ENCODE assay signal across 8 cellular contexts in the genomic region with DNA sequence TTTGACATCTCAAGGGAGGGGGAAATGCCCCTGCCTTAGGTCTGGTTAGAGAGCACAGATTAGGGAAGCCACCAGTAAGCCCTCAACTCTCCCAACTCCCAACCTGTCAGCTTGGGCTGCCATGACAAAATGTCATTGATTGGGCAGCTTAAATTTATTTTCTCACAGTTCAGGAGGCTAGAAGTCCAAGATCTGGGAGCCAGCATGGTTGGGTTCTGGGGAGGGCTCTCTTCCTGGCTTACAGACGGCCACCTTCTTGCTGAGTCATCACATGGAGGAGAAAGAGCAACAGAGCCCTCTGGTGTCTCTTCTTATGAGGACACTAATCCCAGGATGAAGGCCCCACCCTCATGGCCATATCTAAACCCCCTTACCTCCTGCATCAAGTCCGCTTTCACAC. TPM values are rescaled to one million over a fixed set of nuclear protein-coding genes. Genes with fewer than 3 reads are reported as not detected.
DNase-seq lines count a peak whose midpoint lies in the region; TF ChIP-seq lines count a peak whose summit lies in the region.

No MANE protein-coding gene starts in this region.

- DNase-seq in NCI-H345 (lab: John Stamatoyannopoulos, UW) (peak; percentile 75), iPS DF 6.9 (ENCODE audit: low read depth, low spot score) (peak; percentile 67), tibial artery (no peak), AG08395 (ENCODE audit: low spot score) (no peak), NCI-H2081 (lab: John Stamatoyannopoulos, UW) (no peak)
- peak; percentile 61 for DNase-seq in activated T-helper 1 cell treated with anti-CD3 and anti-CD28 coated beads, Interleukin-12 subunit alpha, Interleukin-12 subunit beta, Interleukin-2, Interleukin-4 antibody, amounts not matched to agents 30 ng/mL and 10 ng/mL and 1 ng/mL, durations not matched to agents 14 hours and 24 hours and 36 hours (ENCODE audit: low spot score)

- H3K4me3 Mint-ChIP-seq in activated T-helper 1 cell treated with anti-CD3 and anti-CD28 coated beads, Interleukin-12 subunit alpha, Interleukin-12 subunit beta, Interleukin-2, Interleukin-4 antibody, amounts not matched to agents 30 ng/mL and 10 ng/mL and 1 ng/mL, durations not matched to agents 14 hours and 24 hours and 36 hours = no peak overlapping the region

- peaks cover 49% of the 10 kb centered on the region for H3K4me1 Mint-ChIP-seq in activated T-helper 1 cell treated with anti-CD3 and anti-CD28 coated beads, Interleukin-12 subunit alpha, Interleukin-12 subunit beta, Interleukin-2, Interleukin-4 antibody, amounts not matched to agents 30 ng/mL and 10 ng/mL and 1 ng/mL, durations not matched to agents 14 hours and 24 hours and 36 hours (ENCODE audit: low read depth)

- no peak overlapping the region for H3K27ac ChIP-seq in 22Rv1
- H3K27ac ChIP-seq in iPS DF 6.9 (ENCODE audit: low read length) = no peak overlapping the region
- H3K27ac ChIP-seq in tibial artery = no peak overlapping the region

- H3K9me3 ChIP-seq in iPS DF 6.9 (ENCODE audit: control insufficient read depth, insufficient read depth, low read length) (no peaks in the 10 kb centered on the region), tibial artery (peaks cover 0 to 6% (median 6%) of the 10 kb centered on the region in 3 donors)

- H3K4me3 ChIP-seq in iPS DF 6.9 (ENCODE audit: low read length) (no peak overlapping the region), tibial artery (no peak overlapping the region)

- no peaks in the 10 kb centered on the region for H3K9me3 Mint-ChIP-seq in activated T-helper 1 cell treated with anti-CD3 and anti-CD28 coated beads, Interleukin-12 subunit alpha, Interleukin-12 subunit beta, Interleukin-2, Interleukin-4 antibody, amounts not matched to agents 30 ng/mL and 10 ng/mL and 1 ng/mL, durations not matched to agents 14 hours and 24 hours and 36 hours

- TF ChIP-seq CTCF in 22Rv1 (IDR thresholded peaks at IDR 0.05) = peak; percentile 8; the same call in 1 of the 2 replicates
- TF ChIP-seq CTCF in GM12873 (IDR thresholded peaks at IDR 0.05; ENCODE audit: insufficient read depth, low read depth, low read length, missing control alignments) = peak; percentile 64
- TF ChIP-seq CTCF in tibial artery (IDR thresholded peaks at IDR 0.05) = peak; percentile 20 to 21

- WGBS in iPS DF 6.9 (ENCODE audit: insufficient coverage, insufficient read length) = no CpG with 5 or more reads among the region's 2 CpGs

- peaks cover 6% of the 10 kb centered on the region for H3K36me3 Mint-ChIP-seq in activated T-helper 1 cell treated with anti-CD3 and anti-CD28 coated beads, Interleukin-12 subunit alpha, Interleukin-12 subunit beta, Interleukin-2, Interleukin-4 antibody, amounts not matched to agents 30 ng/mL and 10 ng/mL and 1 ng/mL, durations not matched to agents 14 hours and 24 hours and 36 hours (ENCODE audit: low read depth)

- H3K27me3 ChIP-seq in iPS DF 6.9 (ENCODE audit: control insufficient read depth, insufficient read depth, low read length) (no peaks in the 10 kb centered on the region), tibial artery (no peaks in the 10 kb centered on the region)

- no peaks in the 10 kb centered on the region for H3K27me3 Mint-ChIP-seq in activated T-helper 1 cell treated with anti-CD3 and anti-CD28 coated beads, Interleukin-12 subunit alpha, Interleukin-12 subunit beta, Interleukin-2, Interleukin-4 antibody, amounts not matched to agents 30 ng/mL and 10 ng/mL and 1 ng/mL, durations not matched to agents 14 hours and 24 hours and 36 hours (ENCODE audit: insufficient read depth)

- H3K4me1 ChIP-seq in iPS DF 6.9 (ENCODE audit: control insufficient read depth, insufficient read depth, low read length) = no peaks in the 10 kb centered on the region
- H3K4me1 ChIP-seq in tibial artery = peaks cover 0 to 24% (median 2%) of the 10 kb centered on the region in 4 donors

- H3K36me3 ChIP-seq in iPS DF 6.9 (ENCODE audit: control insufficient read depth, insufficient read depth, low read length) (no peaks in the 10 kb centered on the region), tibial artery (peaks cover 0 to 4% (median 0%) of the 10 kb centered on the region in 3 donors)

- H3K27ac Mint-ChIP-seq in activated T-helper 1 cell treated with anti-CD3 and anti-CD28 coated beads, Interleukin-12 subunit alpha, Interleukin-12 subunit beta, Interleukin-2, Interleukin-4 antibody, amounts not matched to agents 30 ng/mL and 10 ng/mL and 1 ng/mL, durations not matched to agents 14 hours and 24 hours and 36 hours = peak overlapping the region; percentile 51

- intact Hi-C loops in activated T-helper 1 cell treated with anti-CD3 and anti-CD28 coated beads, Interleukin-12 subunit alpha, Interleukin-12 subunit beta, Interleukin-2, Interleukin-4 antibody, amounts not matched to agents 30 ng/mL and 10 ng/mL and 1 ng/mL, durations not matched to agents 14 hours and 24 hours and 36 hours (cut with micrococcal nuclease) = loop anchor here (1.0 to 5.0 kb wide), 4 partner anchors 23 to 164 kb away; a partner anchor contains a TSS
- intact Hi-C loops in tibial artery (cut with DNase I; ENCODE audit: low total_unique reads) = loop anchor here (5.0 kb wide), 1 partner anchor 79 kb away; no protein-coding TSS in a partner anchor

RNA-seq across cellular contexts. Expression of a gene that starts 24.2 kb away (rescaled TPM):
- total RNA-seq in activated T-helper 1 cell treated with anti-CD3 and anti-CD28 coated beads, Interleukin-12 subunit alpha, Interleukin-12 subunit beta, Interleukin-2, Interleukin-4 antibody, amounts not matched to agents 30 ng/mL and 10 ng/mL and 1 ng/mL, durations not matched to agents 14 hours and 24 hours and 36 hours = 47.9 and 50.2 TPM in 2 replicates

RNA-seq across cellular contexts. Expression of a gene that starts 25.6 kb away (rescaled TPM):
- total RNA-seq in activated T-helper 1 cell treated with anti-CD3 and anti-CD28 coated beads, Interleukin-12 subunit alpha, Interleukin-12 subunit beta, Interleukin-2, Interleukin-4 antibody, amounts not matched to agents 30 ng/mL and 10 ng/mL and 1 ng/mL, durations not matched to agents 14 hours and 24 hours and 36 hours = 30.9 and 35.0 TPM in 2 replicates

Comparison
In these comparisons a context has a peak if more than half of its experiments do, and no peak if none do; other contexts are left out.
1. CTCF ChIP-seq: peak in every context shown above with its lines; median percentile 64 in GM12873; 20 in tibial artery; 8 in 22Rv1.
2. DNase-seq: peak in NCI-H345 (single experiment), activated T-helper 1 cell treated with anti-CD3 and anti-CD28 coated beads, Interleukin-12 subunit alpha, Interleukin-12 subunit beta, Interleukin-2, Interleukin-4 antibody, amounts not matched to agents 30 ng/mL and 10 ng/mL and 1 ng/mL, durations not matched to agents 14 hours and 24 hours and 36 hours (single experiment) and iPS DF 6.9 (single experiment); none in tibial artery (0 of 2), AG08395 (single experiment) and NCI-H2081 (0 of 2).